10 cellular contexts compared by ENCODE assay signal in the genomic region with DNA sequence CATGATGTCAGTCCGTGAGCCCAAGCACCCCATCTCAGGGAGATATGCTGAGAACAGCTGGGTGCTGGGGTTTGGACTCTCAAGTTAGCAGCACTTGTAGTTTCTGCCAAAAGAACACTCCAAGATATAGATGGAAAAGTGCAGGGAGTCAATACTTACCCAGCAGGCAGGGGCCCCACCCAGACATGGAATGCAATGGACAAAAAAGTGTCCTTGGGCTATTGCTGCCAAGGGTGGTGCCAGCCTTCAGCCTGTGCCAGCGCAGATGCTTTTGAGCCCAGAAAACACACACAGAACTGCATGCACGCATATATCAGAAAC. TPM values are rescaled to one million over a fixed set of nuclear protein-coding genes. Genes with fewer than 3 reads are reported as not detected.
DNase-seq lines count a peak whose midpoint lies in the region; ATAC-seq and TF ChIP-seq lines count a peak whose summit lies in the region.
"Had no signal": no experiment of that assay in that cellular context is flagged by ENCODE, and none has a peak within 500 bp of the region (broad histone marks: within the 10 kb centered on the region; RNA-seq: fewer than 3 reads in every experiment).

No MANE protein-coding gene starts in this region.

- intact Hi-C loops in MCF 10A (cut with micrococcal nuclease) (no loop called here), left colon (cut with DNase I, micrococcal nuclease) (no loop called here)

- peak overlapping the region; percentile 82 for H3K27ac Mint-ChIP-seq in MCF 10A (ENCODE audit: low read depth, unreplicated experiment)
- H3K27ac Mint-ChIP-seq in activated T-cell treated with anti-CD3 and anti-CD28 coated beads, Interleukin-2, amount 50 U/mL, for 72 hours = no peak overlapping the region
- H3K27ac Mint-ChIP-seq: stimulated activated memory B cell treated with anti-CD40 and anti-IgM and Interleukin-4, amounts not matched to agents 10 μg/mL and 1 μg/mL and 100 μg/mL, for 72 hours had no signal

- peak; percentile 39 for DNase-seq in GM23248
- DNase-seq in MCF 10A (ENCODE audit: unreplicated experiment) = no peak
- DNase-seq in left colon = peak; percentile 48 to 63
- no peak for DNase-seq in SIG-M5 (lab: John Stamatoyannopoulos, UW)
- DNase-seq in activated T-cell treated with anti-CD3 and anti-CD28 coated beads, Interleukin-2, amount 50 U/mL, for 72 hours = no peak
- DNase-seq: CD4-positive, alpha-beta T cell had no signal

- H2AFZ ChIP-seq in GM23248 = no peak overlapping the region

- H3K4me1 ChIP-seq in GM23248 (ENCODE audit: insufficient read depth) (peaks cover 55% of the 10 kb centered on the region), skeletal muscle satellite cell (ENCODE audit: control insufficient read depth, insufficient read depth, low read length) (peaks cover 58% of the 10 kb centered on the region)

- H3K4me3 Mint-ChIP-seq in MCF 10A (ENCODE audit: unreplicated experiment) = peak overlapping the region; percentile 15
- H3K4me3 Mint-ChIP-seq in activated T-cell treated with anti-CD3 and anti-CD28 coated beads, Interleukin-2, amount 50 U/mL, for 72 hours = no peak overlapping the region
- H3K4me3 Mint-ChIP-seq: CD4-positive, alpha-beta T cell; stimulated activated memory B cell treated with anti-CD40 and anti-IgM and Interleukin-4, amounts not matched to agents 10 μg/mL and 1 μg/mL and 100 μg/mL, for 72 hours had no signal

- no peaks in the 10 kb centered on the region for H4K20me1 ChIP-seq in GM23248 (ENCODE audit: insufficient read depth)

- H3K9ac ChIP-seq in GM23248 = peak overlapping the region; percentile 93
- peak overlapping the region; percentile 17 for H3K9ac ChIP-seq in skeletal muscle satellite cell (ENCODE audit: low read depth, low read length)

- no peaks in the 10 kb centered on the region for H3K9me3 Mint-ChIP-seq in MCF 10A (ENCODE audit: unreplicated experiment)
- no peaks in the 10 kb centered on the region for H3K9me3 Mint-ChIP-seq in activated T-cell treated with anti-CD3 and anti-CD28 coated beads, Interleukin-2, amount 50 U/mL, for 72 hours
- H3K9me3 Mint-ChIP-seq: CD4-positive, alpha-beta T cell; stimulated activated memory B cell treated with anti-CD40 and anti-IgM and Interleukin-4, amounts not matched to agents 10 μg/mL and 1 μg/mL and 100 μg/mL, for 72 hours had no signal

- WGBS in GM23248 (ENCODE audit: low coverage in 1 of 2, low lambda C conversion rate in 2 of 2, missing lambda C conversion rate in 2 of 2), 2 experiments = 20 to 25% methylated on average over 3 of the region's 3 CpGs

- H3K9me3 ChIP-seq in GM23248 (ENCODE audit: low read depth) (no peaks in the 10 kb centered on the region), skeletal muscle satellite cell (replicated peaks; ENCODE audit: low read length) (no peaks in the 10 kb centered on the region)

- no peak for TF ChIP-seq CTCF in MCF 10A (IDR thresholded peaks at IDR 0.05; ENCODE audit: unreplicated experiment)

- peaks cover 46% of the 10 kb centered on the region for H3F3A ChIP-seq in GM23248 (ENCODE audit: insufficient read depth)

- H3K27me3 Mint-ChIP-seq in MCF 10A (ENCODE audit: insufficient read depth, unreplicated experiment) = no peaks in the 10 kb centered on the region
- no peaks in the 10 kb centered on the region for H3K27me3 Mint-ChIP-seq in activated T-cell treated with anti-CD3 and anti-CD28 coated beads, Interleukin-2, amount 50 U/mL, for 72 hours (ENCODE audit: low read depth)
- H3K27me3 Mint-ChIP-seq: CD4-positive, alpha-beta T cell; stimulated activated memory B cell treated with anti-CD40 and anti-IgM and Interleukin-4, amounts not matched to agents 10 μg/mL and 1 μg/mL and 100 μg/mL, for 72 hours had no signal

- BruUV-seq in MCF 10A (replicated peaks; lab: Mats Ljungman, UMichigan) = no TSS peak

- H3K36me3 ChIP-seq in GM23248 (ENCODE audit: low read depth) (no peaks in the 10 kb centered on the region), skeletal muscle satellite cell (ENCODE audit: insufficient read depth, low read length) (no peaks in the 10 kb centered on the region)

- peak overlapping the region; percentile 86 for H3K4me2 ChIP-seq in GM23248 (ENCODE audit: unreplicated experiment)
- peak overlapping the region; percentile 51 for H3K4me2 ChIP-seq in skeletal muscle satellite cell (ENCODE audit: low read length)

- peak overlapping the region; percentile 100 for H3K27ac ChIP-seq in GM23248

- H3K4me3 ChIP-seq in GM23248 = no peak overlapping the region
- no peak overlapping the region for H3K4me3 ChIP-seq in skeletal muscle satellite cell (ENCODE audit: low read length)

- H3K9me2 ChIP-seq in GM23248 (ENCODE audit: insufficient read depth) = no peaks in the 10 kb centered on the region

- no peaks in the 10 kb centered on the region for H3K79me2 ChIP-seq in GM23248 (ENCODE audit: insufficient read depth)

- POLR2A ChIA-PET in MCF 10A (lab: Yijun Ruan, JAX) = interaction anchor here (0.6 to 10.0 kb wide), 24 partner anchors 9 to 170 kb away, joined by 3 to 721 read pairs (median 6); partner anchors contain the start of genes CIPC and IRF2BPL

- ATAC-seq in left colon (peak; percentile 74), HG02885 (IDR thresholded peaks at IDR 0.05; ENCODE audit: poor library complexity, unreplicated experiment) (no peak), HG02884 (IDR thresholded peaks at IDR 0.05; ENCODE audit: unreplicated experiment) (no peak)
- no peak for ATAC-seq in activated T-cell treated with anti-CD3 and anti-CD28 coated beads, Interleukin-2, amount 50 U/mL, for 72 hours (replicated peaks in 1 of 2)
- ATAC-seq: stimulated activated memory B cell treated with anti-CD40 and anti-IgM and Interleukin-4, amounts not matched to agents 10 μg/mL and 1 μg/mL and 100 μg/mL, for 72 hours had no signal

- H3K27me3 ChIP-seq in GM23248 (replicated peaks; ENCODE audit: insufficient read depth) (no peaks in the 10 kb centered on the region), skeletal muscle satellite cell (ENCODE audit: control insufficient read depth, insufficient read depth, low read length) (no peaks in the 10 kb centered on the region)

- peaks cover 51% of the 10 kb centered on the region for H3K4me1 Mint-ChIP-seq in MCF 10A (ENCODE audit: insufficient read depth, unreplicated experiment)
- H3K4me1 Mint-ChIP-seq in activated T-cell treated with anti-CD3 and anti-CD28 coated beads, Interleukin-2, amount 50 U/mL, for 72 hours (ENCODE audit: low read depth) = peaks cover 67% of the 10 kb centered on the region

- in situ Hi-C loops in GM23248 (cut with MboI) = no loop called here

- no peaks in the 10 kb centered on the region for H3K36me3 Mint-ChIP-seq in MCF 10A (ENCODE audit: insufficient read depth, unreplicated experiment)
- H3K36me3 Mint-ChIP-seq in activated T-cell treated with anti-CD3 and anti-CD28 coated beads, Interleukin-2, amount 50 U/mL, for 72 hours (ENCODE audit: insufficient read depth in 2 of 2) = no peaks in the 10 kb centered on the region
- H3K36me3 Mint-ChIP-seq: stimulated activated memory B cell treated with anti-CD40 and anti-IgM and Interleukin-4, amounts not matched to agents 10 μg/mL and 1 μg/mL and 100 μg/mL, for 72 hours had no signal

- CTCF ChIA-PET in MCF 10A (lab: Yijun Ruan, JAX) = interaction anchor here (0.5 to 5.7 kb wide), 14 partner anchors 8 to 1734 kb away, joined by 3 to 40 read pairs (median 10); partner anchors contain the start of gene IRF2BPL

RNA-seq across cellular contexts. Expression of gene IRF2BPL, which starts 17.0 kb away (rescaled TPM):
- total RNA-seq in GM23248 (2014; rRNA removed; shearing (Covaris generic)) = 43.4 and 51.0 TPM in 2 replicates
- polyA plus RNA-seq in GM23248 (2016; fragmentation: Nextera tagmentation; extraction: Ambion mirVana) = 4.8 and 4.9 TPM in 2 replicates
- total RNA-seq in MCF 10A (2022) = 22.1 and 26.0 TPM in 2 replicates
- 10 to 100 TPM; 15.5 to 25.5 TPM for total RNA-seq in left colon
- 11.4 and 15.5 TPM in 2 replicates for total RNA-seq in skeletal muscle satellite cell (2012; rRNA removed)
- 10 to 100 TPM; 55.6 to 58.0 TPM for total RNA-seq in activated T-cell treated with anti-CD3 and anti-CD28 coated beads, Interleukin-2, amount 50 U/mL, for 72 hours

RNA-seq across cellular contexts. Expression of gene CIPC, which starts 52.5 kb away (rescaled TPM):
- total RNA-seq in GM23248 (2014; rRNA removed; shearing (Covaris generic)) = 10.8 and 14.4 TPM in 2 replicates
- polyA plus RNA-seq in GM23248 (2016; fragmentation: Nextera tagmentation; extraction: Ambion mirVana) = 5.5 and 5.6 TPM in 2 replicates
- 9.7 and 11.4 TPM in 2 replicates for total RNA-seq in MCF 10A (2022)
- 10 to 100 TPM; 50.4 to 52.0 TPM for total RNA-seq in left colon
- total RNA-seq in skeletal muscle satellite cell (2012; rRNA removed) = 9.9 and 10.5 TPM in 2 replicates
- 1 to 10 TPM; 5.1 to 6.4 TPM for total RNA-seq in activated T-cell treated with anti-CD3 and anti-CD28 coated beads, Interleukin-2, amount 50 U/mL, for 72 hours

Comparison
In these comparisons a context has a peak if more than half of its experiments do, and no peak if none do; other contexts are left out.
1. DNase-seq: peak in GM23248 (single experiment) and left colon (2 of 2); none in MCF 10A (single experiment), SIG-M5 (single experiment) and activated T-cell treated with anti-CD3 and anti-CD28 coated beads, Interleukin-2, amount 50 U/mL, for 72 hours (0 of 2).